ENCODE assay signal across 19 cellular contexts in the genomic region with DNA sequence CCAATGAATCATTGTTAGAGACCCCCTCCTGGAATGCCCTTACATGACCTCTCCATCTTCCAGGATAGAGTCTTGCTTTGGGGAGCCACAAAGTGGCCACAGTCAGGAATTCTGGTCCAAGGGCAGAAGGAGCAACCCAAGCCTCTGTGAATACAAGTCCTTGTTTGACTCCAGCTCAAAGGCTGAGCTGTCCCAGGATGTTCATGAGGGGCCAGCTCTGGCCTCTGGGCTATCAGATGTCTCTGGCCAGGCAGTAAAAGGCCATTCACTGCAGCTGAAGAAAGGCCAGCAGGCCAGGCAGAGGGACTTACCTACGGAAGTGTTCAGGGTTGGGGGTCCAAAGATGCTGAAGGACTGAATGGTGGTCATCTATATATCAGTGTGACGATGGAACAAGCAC.
DNase-seq lines count a peak whose midpoint lies in the region; ATAC-seq and TF ChIP-seq lines count a peak whose summit lies in the region.
"Had no signal": no experiment of that assay in that cellular context is flagged by ENCODE, and none has a peak within 500 bp of the region (broad histone marks: within the 10 kb centered on the region; RNA-seq: fewer than 3 reads in every experiment).

No MANE protein-coding gene starts in this region.

- DNase-seq in Ammon's horn (ENCODE audit: low spot score) (peak; percentile 82), heart right ventricle (no peak), neural progenitor cell (ENCODE audit: low spot score) (no peak), WTC11 (ENCODE audit: low spot score) (no peak), GM19240 (ENCODE audit: insufficient read length, low spot score) (no peak), A673 (ENCODE audit: low spot score) (no peak), left lung (no peak)
- DNase-seq: activated CD4-positive, alpha-beta T cell treated with anti-CD3 and anti-CD28 coated beads, Interleukin-2, amount 50 U/mL, for 48 hours; cortex of kidney; NCI-H1417; NCI-H524 treated with DMSO at 0.1 percent for 48 hours; SHP77; stimulated activated CD4-positive, alpha-beta T cell treated with anti-CD3 and anti-CD28 coated beads, Interleukin-4, amount 100 ng/mL, for 24 hours; stomach had no signal

- no peak overlapping the region for H2AFZ ChIP-seq in neural progenitor cell (replicated peaks)
- H2AFZ ChIP-seq: GM23338, parathyroid adenoma had no signal

- H3K36me3 Mint-ChIP-seq in neural progenitor cell (peaks cover 8% of the 10 kb centered on the region), WTC11 (no peaks in the 10 kb centered on the region)
- H3K36me3 Mint-ChIP-seq: CD14-positive monocyte had no signal

- BruUV-seq in A673 (replicated peaks; lab: Mats Ljungman, UMichigan): no TSS peak

- TF ChIP-seq CTCF in heart right ventricle (IDR thresholded peaks at IDR 0.05): no peak
- no peak for TF ChIP-seq CTCF in neural progenitor cell (IDR thresholded peaks at IDR 0.05)
- TF ChIP-seq CTCF in WTC11 (IDR thresholded peaks at IDR 0.05): no peak
- no peak for TF ChIP-seq CTCF in A673 (conservative IDR thresholded peaks at IDR 0.05; ENCODE audit: low read depth, low read length)
- TF ChIP-seq CTCF in left lung (IDR thresholded peaks at IDR 0.05): no peak

- no peaks in the 10 kb centered on the region for H3K27me3 ChIP-seq in heart right ventricle
- no peaks in the 10 kb centered on the region for H3K27me3 ChIP-seq in neural progenitor cell
- H3K27me3 ChIP-seq in A673 (replicated peaks; ENCODE audit: insufficient read depth, low read depth, low read length, poor library complexity): no peaks in the 10 kb centered on the region
- no peaks in the 10 kb centered on the region for H3K27me3 ChIP-seq in left lung
- H3K27me3 ChIP-seq: stomach had no signal

- no peak overlapping the region for H3K4me2 ChIP-seq in neural progenitor cell
- H3K4me2 ChIP-seq: GM23338 had no signal

- H3K4me1 ChIP-seq in heart right ventricle (peaks cover 32 to 98% (median 74%) of the 10 kb centered on the region in 9 donors), neural progenitor cell (peaks cover 37% of the 10 kb centered on the region), A673 (ENCODE audit: insufficient read depth, low read length, poor library complexity, severe bottlenecking) (no peaks in the 10 kb centered on the region), left lung (peaks cover 5 to 7% of the 10 kb centered on the region in 2 donors)
- H3K4me1 ChIP-seq: parathyroid adenoma had no signal

- H3K9me3 ChIP-seq in heart right ventricle (no peaks in the 10 kb centered on the region), neural progenitor cell (ENCODE audit: low read depth) (no peaks in the 10 kb centered on the region), A673 (ENCODE audit: low read depth, low read length, poor library complexity, severe bottlenecking) (no peaks in the 10 kb centered on the region), left lung (no peaks in the 10 kb centered on the region)
- H3K9me3 ChIP-seq: stomach had no signal

- no peaks in the 10 kb centered on the region for H4K20me1 ChIP-seq in neural progenitor cell (ENCODE audit: low read depth)

- no peaks in the 10 kb centered on the region for H3K9me3 Mint-ChIP-seq in neural progenitor cell
- no peaks in the 10 kb centered on the region for H3K9me3 Mint-ChIP-seq in WTC11
- H3K9me3 Mint-ChIP-seq: CD14-positive monocyte, GM23338 had no signal

- H3K79me2 ChIP-seq in neural progenitor cell (ENCODE audit: low read depth): peaks cover 24% of the 10 kb centered on the region

- H3F3A ChIP-seq in neural progenitor cell (ENCODE audit: low read depth): peaks cover 21% of the 10 kb centered on the region

- WGBS in heart right ventricle, 2 donors: 57 to 60% methylated on average over 2 of the region's 2 CpGs

- H3K27me3 Mint-ChIP-seq in neural progenitor cell (ENCODE audit: insufficient read depth, low read depth) (peaks cover 4% of the 10 kb centered on the region), WTC11 (ENCODE audit: low read depth) (no peaks in the 10 kb centered on the region)

- H3K27ac ChIP-seq in angular gyrus (ENCODE audit: low read depth, low read length) (peak overlapping the region; percentile 89), heart right ventricle (peak overlapping the region; percentile 2 to 90 (median 79)), neural progenitor cell (no peak overlapping the region), A673 (ENCODE audit: low read depth, low read length, poor library complexity, severe bottlenecking) (no peak overlapping the region), left lung (no peak overlapping the region)
- H3K27ac ChIP-seq: parathyroid adenoma, stomach had no signal

- H3K4me3 Mint-ChIP-seq in neural progenitor cell: no peak overlapping the region
- H3K4me3 Mint-ChIP-seq in WTC11: no peak overlapping the region
- H3K4me3 Mint-ChIP-seq: CD14-positive monocyte, GM23338 had no signal

- H3K27ac Mint-ChIP-seq in neural progenitor cell (peak overlapping the region; percentile 5), WTC11 (no peak overlapping the region)
- H3K27ac Mint-ChIP-seq: CD14-positive monocyte, GM23338 had no signal

- POLR2A ChIA-PET in WTC11 (lab: Charles Lee) (no interaction called here), A673 (lab: Charles Lee; ENCODE audit: low non-redundant PET) (no interaction called here)

- CTCF ChIA-PET in WTC11 (lab: Charles Lee) (interaction anchor here (0.8 to 2.1 kb wide), 4 partner anchors 21 to 63 kb away, joined by 3 to 10 read pairs (median 5); no protein-coding TSS in a partner anchor), A673 (lab: Charles Lee) (no interaction called here)

- intact Hi-C loops in heart right ventricle (cut with DNase I): no loop called here
- intact Hi-C loops in A673 (cut with micrococcal nuclease; ENCODE audit: unreplicated experiment): no loop called here
- intact Hi-C loops in left lung (cut with DNase I): no loop called here

- H3K36me3 ChIP-seq in heart right ventricle (no peaks in the 10 kb centered on the region), neural progenitor cell (no peaks in the 10 kb centered on the region), A673 (ENCODE audit: insufficient read depth, low read length, poor library complexity, severe bottlenecking) (no peaks in the 10 kb centered on the region), left lung (no peaks in the 10 kb centered on the region)
- H3K36me3 ChIP-seq: stomach had no signal

- no peak for ATAC-seq in heart right ventricle
- no peak for ATAC-seq in WTC11
- no peak for ATAC-seq in left lung
- ATAC-seq: GM23338 had no signal

- H3K9ac ChIP-seq in neural progenitor cell: no peak overlapping the region
- H3K9ac ChIP-seq: parathyroid adenoma had no signal

- H3K4me3 ChIP-seq in heart right ventricle (no peak overlapping the region), neural progenitor cell (no peak overlapping the region), A673 (ENCODE audit: low read depth, low read length, poor library complexity, severe bottlenecking) (no peak overlapping the region), left lung (no peak overlapping the region)
- H3K4me3 ChIP-seq: GM23338, skin epidermis, stomach had no signal

- peaks cover 61% of the 10 kb centered on the region for H3K4me1 Mint-ChIP-seq in neural progenitor cell
- H3K4me1 Mint-ChIP-seq in WTC11: peaks cover 11% of the 10 kb centered on the region

TF ChIP-seq in WTC11, 78 proteins besides CTCF, POLR2A, EP300 and RAD21 (continues in another document):
- TF ChIP-seq FOXP4 (CRISPR knock-in tag; IDR thresholded peaks at IDR 0.05) (no peak), CREM (CRISPR knock-in tag; IDR thresholded peaks at IDR 0.05) (no peak), ELF4 (CRISPR knock-in tag; IDR thresholded peaks at IDR 0.05; ENCODE audit: low read depth) (no peak), FOXJ3 (CRISPR knock-in tag; IDR thresholded peaks at IDR 0.05; ENCODE audit: borderline replicate concordance) (no peak), ZNF219 (CRISPR knock-in tag; IDR thresholded peaks at IDR 0.05; ENCODE audit: borderline replicate concordance) (no peak), TEAD1 (CRISPR knock-in tag; IDR thresholded peaks at IDR 0.05) (no peak)
- TF ChIP-seq, protein P1, sequence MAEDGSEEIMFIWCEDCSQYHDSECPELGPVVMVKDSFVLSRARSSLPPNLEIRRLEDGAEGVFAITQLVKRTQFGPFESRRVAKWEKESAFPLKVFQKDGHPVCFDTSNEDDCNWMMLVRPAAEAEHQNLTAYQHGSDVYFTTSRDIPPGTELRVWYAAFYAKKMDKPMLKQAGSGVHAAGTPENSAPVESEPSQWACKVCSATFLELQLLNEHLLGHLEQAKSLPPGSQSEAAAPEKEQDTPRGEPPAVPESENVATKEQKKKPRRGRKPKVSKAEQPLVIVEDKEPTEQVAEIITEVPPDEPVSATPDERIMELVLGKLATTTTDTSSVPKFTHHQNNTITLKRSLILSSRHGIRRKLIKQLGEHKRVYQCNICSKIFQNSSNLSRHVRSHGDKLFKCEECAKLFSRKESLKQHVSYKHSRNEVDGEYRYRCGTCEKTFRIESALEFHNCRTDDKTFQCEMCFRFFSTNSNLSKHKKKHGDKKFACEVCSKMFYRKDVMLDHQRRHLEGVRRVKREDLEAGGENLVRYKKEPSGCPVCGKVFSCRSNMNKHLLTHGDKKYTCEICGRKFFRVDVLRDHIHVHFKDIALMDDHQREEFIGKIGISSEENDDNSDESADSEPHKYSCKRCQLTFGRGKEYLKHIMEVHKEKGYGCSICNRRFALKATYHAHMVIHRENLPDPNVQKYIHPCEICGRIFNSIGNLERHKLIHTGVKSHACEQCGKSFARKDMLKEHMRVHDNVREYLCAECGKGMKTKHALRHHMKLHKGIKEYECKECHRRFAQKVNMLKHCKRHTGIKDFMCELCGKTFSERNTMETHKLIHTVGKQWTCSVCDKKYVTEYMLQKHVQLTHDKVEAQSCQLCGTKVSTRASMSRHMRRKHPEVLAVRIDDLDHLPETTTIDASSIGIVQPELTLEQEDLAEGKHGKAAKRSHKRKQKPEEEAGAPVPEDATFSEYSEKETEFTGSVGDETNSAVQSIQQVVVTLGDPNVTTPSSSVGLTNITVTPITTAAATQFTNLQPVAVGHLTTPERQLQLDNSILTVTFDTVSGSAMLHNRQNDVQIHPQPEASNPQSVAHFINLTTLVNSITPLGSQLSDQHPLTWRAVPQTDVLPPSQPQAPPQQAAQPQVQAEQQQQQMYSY (CRISPR knock-in tag; IDR thresholded peaks at IDR 0.05): no peak

Comparison
In these comparisons a context has a peak if more than half of its experiments do, and no peak if none do; other contexts are left out.
1. H3K27ac ChIP-seq: peak in angular gyrus (single experiment) and heart right ventricle (10 of 10); none in neural progenitor cell (single experiment), A673 (single experiment) and left lung (0 of 2).